ENCODE assay signal across 1 cellular context in genomic region chr14:33794791-33795300, GRCh38.
TF ChIP-seq lines count a peak whose summit lies in the region.

No MANE protein-coding gene starts in this region.

TF ChIP-seq in endothelial cell of umbilical vein, 7 proteins besides CTCF, POLR2A, EP300 and RAD21:
- no peak for TF ChIP-seq JUN (IDR thresholded peaks at IDR 0.05; ENCODE audit: borderline replicate concordance, insufficient read depth, insufficient read length, low read depth)
- no peak for TF ChIP-seq GATA2 (IDR thresholded peaks at IDR 0.05; ENCODE audit: insufficient read depth, insufficient read length, low read depth, low read length)
- no peak for TF ChIP-seq EZH2 (IDR thresholded peaks at IDR 0.05; ENCODE audit: borderline replicate concordance, low read depth, low read length, severe bottlenecking)
- TF ChIP-seq MYC (IDR thresholded peaks at IDR 0.05; ENCODE audit: low read depth, low read length), result no peak
- TF ChIP-seq POLR2AphosphoS5 (IDR thresholded peaks at IDR 0.05; ENCODE audit: insufficient read depth, low read depth, low read length), result no peak
- no peak for TF ChIP-seq MAX (IDR thresholded peaks at IDR 0.05; ENCODE audit: insufficient read depth, insufficient read length)
- TF ChIP-seq FOS (IDR thresholded peaks at IDR 0.05; ENCODE audit: borderline replicate concordance, insufficient read depth, low read length), result no peak
